In genomic region chr21:37166733-37167132, GRCh38 we compare ENCODE assay signal across 9 cellular contexts.
DNase-seq lines count a peak whose midpoint lies in the region; ATAC-seq, FAIRE-seq and TF ChIP-seq lines count a peak whose summit lies in the region.
"Had no signal": no experiment of that assay in that cellular context is flagged by ENCODE, and none has a peak within 500 bp of the region (broad histone marks: within the 10 kb centered on the region; RNA-seq: fewer than 3 reads in every experiment).

No MANE protein-coding gene starts in this region.

- peaks cover 11% of the 10 kb centered on the region for H3K4me1 Mint-ChIP-seq in activated CD4-positive, alpha-beta T cell treated with anti-CD3 and anti-CD28 coated beads, Interleukin-2, amount 10 ng/mL, durations not matched to agents 7 days and 5 days

- H3K9me3 ChIP-seq in trophoblast cell (ENCODE audit: insufficient read depth, low read depth, low read length) (no peaks in the 10 kb centered on the region), adrenal gland (replicated peaks in 1 of 3) (no peaks in the 10 kb centered on the region), transverse colon (no peaks in the 10 kb centered on the region)
- H3K9me3 ChIP-seq: Caco-2 had no signal

- WGBS in trophoblast cell (ENCODE audit: extremely low coverage, insufficient coverage, insufficient read length): no CpG with 5 or more reads among the region's 3 CpGs
- WGBS in adrenal gland, 4 donors: 29 to 77% (median 53%) methylated on average over 3 of the region's 3 CpGs
- WGBS in transverse colon (ENCODE audit: low coverage in 1 of 2), 2 donors: 15 to 24% methylated on average over 3 of the region's 3 CpGs

- H3K4me3 ChIP-seq in bronchial epithelial cell (ENCODE audit: low read depth, low read length) (no peak overlapping the region), trophoblast cell (ENCODE audit: low read depth, low read length) (no peak overlapping the region), adrenal gland (no peak overlapping the region), transverse colon (no peak overlapping the region)

- H3K36me3 ChIP-seq in bronchial epithelial cell (ENCODE audit: control insufficient read depth, insufficient read depth, low read length) (peaks cover 5% of the 10 kb centered on the region), trophoblast cell (ENCODE audit: control insufficient read depth in 1 of 2, insufficient read depth in 2 of 2, low read length in 2 of 2) (peaks cover 14 to 30% of the 10 kb centered on the region in 2 experiments), adrenal gland (replicated peaks in 1 of 2) (peaks cover 0 to 34% of the 10 kb centered on the region in 2 donors), transverse colon (peaks cover 0 to 52% (median 14%) of the 10 kb centered on the region in 4 donors)

- no peak overlapping the region for H4K12ac ChIP-seq in trophoblast cell (ENCODE audit: low read depth, low read length)

- no peak for FAIRE-seq in bronchial epithelial cell (lab: Jason Lieb, UNC)

- TF ChIP-seq POLR2A in adrenal gland (IDR thresholded peaks at IDR 0.05) (no peak), transverse colon (IDR thresholded peaks at IDR 0.05) (no peak)

- no peaks in the 10 kb centered on the region for H3K9me3 Mint-ChIP-seq in activated CD4-positive, alpha-beta T cell treated with anti-CD3 and anti-CD28 coated beads, Interleukin-2, amount 10 ng/mL, durations not matched to agents 7 days and 5 days

- POLR2A ChIA-PET in activated CD4-positive, alpha-beta T cell treated with anti-CD3 and anti-CD28 coated beads, Interleukin-2, amount 10 ng/mL, durations not matched to agents 7 days and 5 days (lab: Charles Lee): no interaction called here

- H3K4me1 ChIP-seq in trophoblast cell (ENCODE audit: control insufficient read depth in 1 of 2, insufficient read depth in 2 of 2, low read length in 2 of 2) (no peaks in the 10 kb centered on the region), adrenal gland (replicated peaks in 1 of 2) (peaks cover 0 to 5% of the 10 kb centered on the region in 2 donors), transverse colon (no peaks in the 10 kb centered on the region)
- H3K4me1 ChIP-seq: Caco-2 had no signal

- H3K4me2 ChIP-seq in trophoblast cell (ENCODE audit: low read length): no peak overlapping the region

- CTCF ChIA-PET in activated CD4-positive, alpha-beta T cell treated with anti-CD3 and anti-CD28 coated beads, Interleukin-2, amount 10 ng/mL, durations not matched to agents 7 days and 5 days (lab: Charles Lee): interaction anchor here (0.9 to 1.0 kb wide), 2 partner anchors 10 to 50 kb away, joined by 3 read pairs; no protein-coding TSS in a partner anchor

- H2BK12ac ChIP-seq in trophoblast cell (ENCODE audit: low read length): no peak overlapping the region

- no peak overlapping the region for H3K4ac ChIP-seq in trophoblast cell (ENCODE audit: low read depth, low read length)

- no peak overlapping the region for H3K18ac ChIP-seq in trophoblast cell (ENCODE audit: low read length)

- H3K27ac Mint-ChIP-seq in activated CD4-positive, alpha-beta T cell treated with anti-CD3 and anti-CD28 coated beads, Interleukin-2, amount 10 ng/mL, durations not matched to agents 7 days and 5 days: no peak overlapping the region

- H3K79me2 ChIP-seq in trophoblast cell (ENCODE audit: control insufficient read depth, insufficient read depth, low read length, poor library complexity): no peaks in the 10 kb centered on the region

- H3K23ac ChIP-seq in trophoblast cell (ENCODE audit: low read length): no peak overlapping the region

- no peak overlapping the region for H2AFZ ChIP-seq in trophoblast cell (ENCODE audit: insufficient read depth, low read length, poor library complexity)

- DNase-seq in activated CD4-positive, alpha-beta T cell treated with anti-CD3 and anti-CD28 coated beads, Interleukin-2, amount 10 ng/mL, durations not matched to agents 7 days and 5 days: peak; percentile 57
- no peak for DNase-seq in activated CD4-positive, alpha-beta T cell treated with anti-CD3 and anti-CD28 coated beads, Interleukin-2, amount 50 U/mL, for 1 hour
- DNase-seq in NCI-H1105 (lab: John Stamatoyannopoulos, UW): peak; percentile 40
- DNase-seq in bronchial epithelial cell (ENCODE audit: low read depth): peak; percentile 20
- DNase-seq in trophoblast cell: peak in 1 of 2 donors; percentile 23
- DNase-seq in adrenal gland: no peak
- DNase-seq in transverse colon: no peak

- H3K27me3 Mint-ChIP-seq in activated CD4-positive, alpha-beta T cell treated with anti-CD3 and anti-CD28 coated beads, Interleukin-2, amount 10 ng/mL, durations not matched to agents 7 days and 5 days: no peaks in the 10 kb centered on the region

- no peak overlapping the region for H3K14ac ChIP-seq in trophoblast cell (ENCODE audit: low read length)

- TF ChIP-seq CTCF in bronchial epithelial cell (IDR thresholded peaks at IDR 0.05; ENCODE audit: insufficient read depth, low read length, severe bottlenecking): peak; percentile 21
- TF ChIP-seq CTCF in adrenal gland (IDR thresholded peaks at IDR 0.05): peak in 2 of 6 experiments; percentile 15 to 19
- TF ChIP-seq CTCF in transverse colon (IDR thresholded peaks at IDR 0.05): no peak

- H3K4me3 Mint-ChIP-seq in activated CD4-positive, alpha-beta T cell treated with anti-CD3 and anti-CD28 coated beads, Interleukin-2, amount 10 ng/mL, durations not matched to agents 7 days and 5 days: no peak overlapping the region

- H3K27me3 ChIP-seq in bronchial epithelial cell (ENCODE audit: control insufficient read depth, insufficient read depth, low read length): no peaks in the 10 kb centered on the region
- H3K27me3 ChIP-seq in trophoblast cell (ENCODE audit: insufficient read depth, low read length): no peaks in the 10 kb centered on the region
- no peaks in the 10 kb centered on the region for H3K27me3 ChIP-seq in adrenal gland
- no peaks in the 10 kb centered on the region for H3K27me3 ChIP-seq in transverse colon

- in situ Hi-C loops in transverse colon (cut with MboI; ENCODE audit: low pct_ligation_motif_present in 1 of 4, low pct_unique_long_range_greater_than_20kb in 1 of 4, low sequenced_read_pairs in 3 of 4): no loop called here

- H4K91ac ChIP-seq in trophoblast cell (ENCODE audit: low read depth, low read length): no peak overlapping the region

- no peak overlapping the region for H4K8ac ChIP-seq in trophoblast cell (ENCODE audit: low read depth, low read length)

- peak overlapping the region; percentile 66 for H3K9ac ChIP-seq in trophoblast cell (ENCODE audit: low read length)

- H3K36me3 Mint-ChIP-seq in activated CD4-positive, alpha-beta T cell treated with anti-CD3 and anti-CD28 coated beads, Interleukin-2, amount 10 ng/mL, durations not matched to agents 7 days and 5 days (ENCODE audit: low read depth): peaks cover 12% of the 10 kb centered on the region

- intact Hi-C loops in adrenal gland (cut with DNase I) (no loop called here), transverse colon (cut with DNase I; ENCODE audit: low total_unique reads) (no loop called here)

- H3K27ac ChIP-seq in trophoblast cell (ENCODE audit: low read depth, low read length) (no peak overlapping the region), adrenal gland (no peak overlapping the region), transverse colon (no peak overlapping the region)

- ATAC-seq in GM21526 (IDR thresholded peaks at IDR 0.05; ENCODE audit: low FRiP score, unreplicated experiment): no peak

- no peak for TF ChIP-seq EP300 in transverse colon (IDR thresholded peaks at IDR 0.05; ENCODE audit: low read depth)

- H2BK5ac ChIP-seq in trophoblast cell (ENCODE audit: low read depth, low read length, poor library complexity): no peak overlapping the region

- no peak overlapping the region for H2AK5ac ChIP-seq in trophoblast cell (ENCODE audit: low read length)

- H3K79me1 ChIP-seq in trophoblast cell (ENCODE audit: low read length): no peaks in the 10 kb centered on the region

- H2BK120ac ChIP-seq in trophoblast cell (ENCODE audit: insufficient read depth, low read length, poor library complexity): no peak overlapping the region

Comparison
In these comparisons a context has a peak if more than half of its experiments do, and no peak if none do; other contexts are left out.
1. DNase-seq: peak in activated CD4-positive, alpha-beta T cell treated with anti-CD3 and anti-CD28 coated beads, Interleukin-2, amount 10 ng/mL, durations not matched to agents 7 days and 5 days (single experiment), NCI-H1105 (single experiment) and bronchial epithelial cell (single experiment); none in activated CD4-positive, alpha-beta T cell treated with anti-CD3 and anti-CD28 coated beads, Interleukin-2, amount 50 U/mL, for 1 hour (single experiment), adrenal gland (0 of 7) and transverse colon (single experiment).